ENCODE assay signal across 8 cellular contexts in the genomic region with DNA sequence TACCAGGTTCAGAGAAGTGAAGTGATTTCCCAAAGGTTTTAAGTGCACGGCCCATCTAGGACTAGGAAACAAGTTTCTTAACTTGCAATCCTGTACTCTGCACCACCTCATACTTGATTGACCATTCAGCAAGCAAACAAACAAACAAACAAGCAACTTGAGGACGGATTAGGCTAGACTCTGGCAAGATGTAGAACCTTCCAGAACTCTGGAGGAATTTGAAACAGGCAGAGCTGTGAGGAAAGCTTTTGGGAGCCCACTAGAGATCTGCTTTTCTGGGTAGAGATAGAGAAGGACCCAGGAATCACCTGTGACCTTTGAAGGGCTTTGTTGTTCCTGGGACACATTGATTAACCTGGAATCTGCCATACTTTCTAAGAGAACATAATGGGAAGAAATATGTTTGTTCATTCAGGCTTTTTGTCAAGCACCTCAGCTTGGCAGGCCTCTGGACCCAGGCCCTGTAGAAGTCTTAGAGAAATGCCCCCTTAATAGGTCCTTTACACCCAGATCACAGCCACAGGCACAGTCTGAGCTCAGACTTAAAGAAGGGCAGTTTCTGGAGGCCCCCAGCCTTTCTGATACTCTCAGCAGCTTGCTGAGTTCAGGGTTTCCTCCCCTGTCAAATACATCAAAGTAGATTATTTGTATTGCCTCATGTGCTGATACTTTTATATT. TPM values are rescaled to one million over a fixed set of nuclear protein-coding genes. Genes with fewer than 3 reads are reported as not detected.
DNase-seq lines count a peak whose midpoint lies in the region; ATAC-seq and TF ChIP-seq lines count a peak whose summit lies in the region.

No MANE protein-coding gene starts in this region.

- in situ Hi-C loops in brain microvascular endothelial cell (cut with HindIII; ENCODE audit: low pct_ligation_motif_present, low sequenced_read_pairs), result no loop called here

- TF ChIP-seq CTCF in AG04449 (IDR thresholded peaks at IDR 0.05; ENCODE audit: insufficient read depth, low read length, missing control alignments), result no peak
- TF ChIP-seq CTCF in brain microvascular endothelial cell (IDR thresholded peaks at IDR 0.05; ENCODE audit: low read depth, low read length, missing control alignments), result no peak

- POLR2A ChIA-PET in AG04449 (lab: Yijun Ruan, JAX), result interaction anchor here (2.3 kb wide), 1 partner anchor 13 kb away, joined by 11 read pairs; the partner anchor contains the start of gene PFKM

- H3K36me3 ChIP-seq in brain microvascular endothelial cell (replicated peaks), result no peaks in the 10 kb centered on the region
- no peaks in the 10 kb centered on the region for H3K36me3 ChIP-seq in mucosa of rectum (ENCODE audit: control insufficient read depth in 2 of 2, insufficient read depth in 2 of 2, low read length in 2 of 2)

- no peaks in the 10 kb centered on the region for H3K27me3 ChIP-seq in brain microvascular endothelial cell (replicated peaks)
- H3K27me3 ChIP-seq in mucosa of rectum (ENCODE audit: control insufficient read depth in 2 of 2, insufficient read depth in 2 of 2, low read length in 2 of 2), result no peaks in the 10 kb centered on the region

- no peaks in the 10 kb centered on the region for H3K9me3 ChIP-seq in mucosa of rectum (ENCODE audit: control insufficient read depth in 2 of 2, low read length in 2 of 2)

- H3K9ac ChIP-seq in mucosa of rectum (ENCODE audit: low read depth in 1 of 2, low read length in 2 of 2), result peak overlapping the region; percentile 80 to 93

- H3K4me3 ChIP-seq in AG04449 (ENCODE audit: low read depth, low read length) (peak overlapping the region; percentile 86), brain microvascular endothelial cell (ENCODE audit: low read depth, low read length) (peak overlapping the region; percentile 89), mucosa of rectum (ENCODE audit: low read length in 2 of 2) (peak overlapping the region; percentile 96 to 97)

- peak; percentile 1 for ATAC-seq in HG02642 (IDR thresholded peaks at IDR 0.05; ENCODE audit: poor library complexity, unreplicated experiment)

- peaks cover 9 to 16% of the 10 kb centered on the region in 2 donors for H3K4me1 ChIP-seq in mucosa of rectum (ENCODE audit: control insufficient read depth in 2 of 2, insufficient read depth in 2 of 2, low read length in 2 of 2)

- DNase-seq in AG04449 (ENCODE audit: low read depth, low spot score) (no peak), brain microvascular endothelial cell (no peak), DMS153 treated with DMSO at 0.1 percent for 48 hours (lab: John Stamatoyannopoulos, UW; ENCODE audit: unreplicated experiment) (no peak), NOMO-1 treated with dmso at 0.1 percent for 144 hours (lab: John Stamatoyannopoulos, UW; ENCODE audit: unreplicated experiment) (no peak), mesenteric fat pad (ENCODE audit: low spot score) (no peak), NCI-H446 treated with DMSO at 0.1 percent for 48 hours (lab: John Stamatoyannopoulos, UW) (no peak)

- CTCF ChIA-PET in AG04449 (lab: Yijun Ruan, JAX), result interaction anchor here (0.9 to 2.6 kb wide), 2 partner anchors 10 to 202 kb away, joined by 3 to 13 read pairs; partner anchors contain the start of gene VDR

- peak overlapping the region; percentile 96 for H3K27ac ChIP-seq in brain microvascular endothelial cell
- H3K27ac ChIP-seq in mucosa of rectum (ENCODE audit: low read depth in 2 of 2, low read length in 2 of 2), result peak overlapping the region; percentile 90 to 93

RNA-seq across cellular contexts. Expression of gene SENP1, which starts 0.8 kb away (rescaled TPM):
- total RNA-seq in mesenteric fat pad, result 14.5 TPM

RNA-seq across cellular contexts. Expression of gene PFKM, which starts 12.5 kb away (rescaled TPM):
- total RNA-seq in mesenteric fat pad, result 27.5 TPM

RNA-seq across cellular contexts. Expression of gene ASB8, which starts 50.6 kb away (rescaled TPM):
- total RNA-seq in mesenteric fat pad, result 41.8 TPM
